ENCODE assay signal across 26 cellular contexts in the genomic region with DNA sequence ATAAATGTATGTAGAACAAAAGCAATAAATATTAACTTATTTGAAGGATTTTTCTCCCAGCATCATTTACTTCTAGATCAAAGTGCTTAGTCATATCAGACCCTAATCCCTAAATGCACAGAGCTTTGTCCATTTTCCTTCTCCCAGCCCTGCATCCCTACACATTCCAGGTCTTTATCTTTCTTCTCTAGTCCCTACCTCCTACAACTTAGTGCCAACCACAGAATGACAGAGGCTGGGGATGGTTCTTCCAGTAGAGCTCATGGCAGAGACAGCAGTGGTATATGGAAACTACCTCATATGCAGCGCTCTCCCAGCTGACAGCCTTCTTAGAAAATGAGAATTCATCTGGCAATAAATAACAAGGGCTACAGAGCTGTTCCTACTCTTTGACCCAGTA.
"Had no signal": no experiment of that assay in that cellular context is flagged by ENCODE, and none has a peak within 500 bp of the region (broad histone marks: within the 10 kb centered on the region; RNA-seq: fewer than 3 reads in every experiment).

No MANE protein-coding gene starts in this region.

- H3K27ac Mint-ChIP-seq: activated CD4-positive, alpha-beta memory T cell treated with anti-CD3 and anti-CD28 coated beads for 36 hours; activated CD4-positive, alpha-beta T cell treated with anti-CD3 and anti-CD28 coated beads, Interleukin-2, amount 10 ng/mL, durations not matched to agents 7 days and 5 days; activated naive CD4-positive, alpha-beta T cell treated with anti-CD3 and anti-CD28 coated beads for 36 hours; activated naive CD8-positive, alpha-beta T cell; activated T-helper 17 cell treated with anti-CD3 and anti-CD28 coated beads, Interleukin-2, amount 50 U/mL, for 72 hours had no signal

- H3K36me3 Mint-ChIP-seq: activated CD4-positive, alpha-beta memory T cell treated with anti-CD3 and anti-CD28 coated beads for 36 hours; activated naive CD8-positive, alpha-beta T cell had no signal

- H3K27me3 Mint-ChIP-seq: activated CD4-positive, alpha-beta memory T cell treated with anti-CD3 and anti-CD28 coated beads for 36 hours had no signal

- H3K9me3 Mint-ChIP-seq: activated CD4-positive, alpha-beta memory T cell treated with anti-CD3 and anti-CD28 coated beads for 36 hours; activated CD4-positive, alpha-beta T cell treated with anti-CD3 and anti-CD28 coated beads, Interleukin-2, amount 10 ng/mL, durations not matched to agents 7 days and 5 days; activated naive CD4-positive, alpha-beta T cell treated with anti-CD3 and anti-CD28 coated beads for 36 hours; activated T-cell treated with anti-CD3 and anti-CD28 coated beads, Interleukin-2, amount 50 U/mL, for 4 hours; activated T-helper 17 cell treated with anti-CD3 and anti-CD28 coated beads, Interleukin-2, amount 50 U/mL, for 72 hours had no signal

- H3K4me3 Mint-ChIP-seq: activated CD4-positive, alpha-beta memory T cell treated with anti-CD3 and anti-CD28 coated beads for 36 hours; activated CD4-positive, alpha-beta T cell treated with anti-CD3 and anti-CD28 coated beads, Interleukin-2, amount 10 ng/mL, durations not matched to agents 7 days and 5 days; activated naive CD4-positive, alpha-beta T cell treated with anti-CD3 and anti-CD28 coated beads for 36 hours; activated naive CD8-positive, alpha-beta T cell; activated T-cell treated with anti-CD3 and anti-CD28 coated beads, Interleukin-2, amount 50 U/mL, for 4 hours; activated T-helper 17 cell treated with anti-CD3 and anti-CD28 coated beads, Interleukin-2, amount 50 U/mL, for 72 hours had no signal

- DNase-seq: activated CD4-positive, alpha-beta memory T cell treated with anti-CD3 and anti-CD28 coated beads for 36 hours; activated CD4-positive, alpha-beta T cell treated with anti-CD3 and anti-CD28 coated beads, Interleukin-2, amount 10 ng/mL, durations not matched to agents 7 days and 5 days; activated CD4-positive, CD25-positive, alpha-beta regulatory T cell; activated CD8-positive, alpha-beta memory T cell treated with anti-CD3 and anti-CD28 coated beads for 24 hours; activated gamma-delta T cell; activated naive CD4-positive, alpha-beta T cell treated with anti-CD3 and anti-CD28 coated beads for 36 hours; activated T-cell treated with anti-CD3 and anti-CD28 coated beads, Interleukin-2, amount 50 U/mL, for 4 hours; anterior cingulate cortex; caudate nucleus; Kasumi-1; KBM-7; NCI-H1092; NCI-H1417; NCI-H1930; NCI-H2171; NCI-H2227 treated with DMSO at 0.1 percent for 48 hours; NCI-H526; NK-92 treated with Interleukin-12 subunit alpha and Interleukin-12 subunit beta, amount 100 ng/mL, for 24 hours; OCI-M1; Peyer's patch; Right ventricle myocardium superior; SJCRH30; SK-N-SH; T-helper 1 cell had no signal

- H3K4me1 Mint-ChIP-seq: activated CD4-positive, alpha-beta T cell treated with anti-CD3 and anti-CD28 coated beads, Interleukin-2, amount 10 ng/mL, durations not matched to agents 7 days and 5 days; activated T-helper 17 cell treated with anti-CD3 and anti-CD28 coated beads, Interleukin-2, amount 50 U/mL, for 72 hours had no signal
